ENCODE assay signal across 25 cellular contexts in the genomic region with DNA sequence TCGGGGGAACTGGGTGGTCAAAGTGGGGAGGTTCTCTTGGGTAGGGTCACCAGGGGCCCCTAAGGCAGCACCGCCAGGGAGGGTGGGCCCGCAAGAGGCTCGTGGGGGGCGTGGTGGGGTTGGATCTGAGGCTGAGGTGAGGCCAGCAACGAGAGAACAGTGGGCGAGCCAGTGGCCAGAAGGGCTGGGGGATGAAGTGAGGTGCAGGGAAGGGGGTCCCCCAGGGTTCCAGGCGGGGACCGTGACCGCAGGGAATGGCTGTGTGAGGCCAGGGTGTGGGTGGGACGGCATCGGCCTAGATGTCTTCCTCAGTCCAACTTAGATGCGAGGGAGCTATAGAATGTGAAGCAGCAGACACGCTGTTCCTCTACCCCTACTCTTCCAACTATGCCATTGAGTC.
"Had no signal": no experiment of that assay in that cellular context is flagged by ENCODE, and none has a peak within 500 bp of the region (broad histone marks: within the 10 kb centered on the region; RNA-seq: fewer than 3 reads in every experiment).

No MANE protein-coding gene starts in this region.

- H3K9me3 ChIP-seq: gastroesophageal sphincter, mucosa of descending colon, neutrophil, prostate gland, spleen, suprapubic skin, transverse colon, upper lobe of right lung, uterus had no signal

- H3K4me3 ChIP-seq: gastroesophageal sphincter, lung, mucosa of descending colon, prostate gland, skin epidermis, spleen, suprapubic skin, transverse colon, upper lobe of right lung, uterus had no signal

- H3K36me3 Mint-ChIP-seq: immature natural killer cell; naive B cell; natural killer cell treated with Interleukin-12 subunit alpha and Interleukin-12 subunit beta and Interleukin-15 and Interleukin-18, amount 100 ng/mL, for 72 hours had no signal

- H3K36me3 ChIP-seq: prostate gland, transverse colon, upper lobe of right lung, uterus had no signal

- H3K4me1 ChIP-seq: prostate gland, transverse colon, uterus had no signal

- H3K27me3 ChIP-seq: gastroesophageal sphincter, neutrophil, spleen, suprapubic skin, transverse colon, upper lobe of right lung, uterus had no signal

- H3K27ac ChIP-seq: neutrophil, prostate gland, suprapubic skin, transverse colon, upper lobe of right lung had no signal

- DNase-seq: cerebellar nuclear complex; cortex of kidney; hypothalamus; immature natural killer cell; islet precursor cell; kidney glomerular epithelial cell; naive B cell; spleen; stimulated activated CD4-positive, alpha-beta T cell treated with anti-CD3 and anti-CD28 coated beads, Interleukin-4, amount 100 ng/mL, for 4 hours; upper lobe of right lung had no signal

- H3K4me1 Mint-ChIP-seq: memory B cell; mesothelial cell of epicardium; naive B cell; neural crest cell; stimulated activated memory B cell treated with anti-CD40 and anti-IgM and Interleukin-4, amounts not matched to agents 10 μg/mL and 1 μg/mL and 100 μg/mL, for 72 hours had no signal

- ATAC-seq: gastroesophageal sphincter; mucosa of descending colon; natural killer cell treated with Interleukin-12 subunit alpha and Interleukin-12 subunit beta and Interleukin-15 and Interleukin-18, amount 100 ng/mL, for 72 hours; stimulated activated memory B cell treated with anti-CD40 and anti-IgM and Interleukin-4, amounts not matched to agents 10 μg/mL and 1 μg/mL and 100 μg/mL, for 72 hours had no signal

- H3K9me3 Mint-ChIP-seq: memory B cell; mesothelial cell of epicardium; naive B cell; natural killer cell treated with Interleukin-12 subunit alpha and Interleukin-12 subunit beta and Interleukin-15 and Interleukin-18, amount 100 ng/mL, for 72 hours; neural crest cell; stimulated activated memory B cell treated with anti-CD40 and anti-IgM and Interleukin-4, amounts not matched to agents 10 μg/mL and 1 μg/mL and 100 μg/mL, for 72 hours; stimulated activated naive CD8-positive, alpha-beta T cell treated with anti-CD3 and anti-CD28 coated beads, Interleukin-15, Interleukin-2, amounts not matched to agents 100 ng/mL and 50 ng/mL, for 24 hours had no signal

- H3K27ac Mint-ChIP-seq: immature natural killer cell; memory B cell; mesothelial cell of epicardium; naive B cell; natural killer cell treated with Interleukin-12 subunit alpha and Interleukin-12 subunit beta and Interleukin-15 and Interleukin-18, amount 100 ng/mL, for 72 hours; stimulated activated memory B cell treated with anti-CD40 and anti-IgM and Interleukin-4, amounts not matched to agents 10 μg/mL and 1 μg/mL and 100 μg/mL, for 72 hours; stimulated activated naive CD8-positive, alpha-beta T cell treated with anti-CD3 and anti-CD28 coated beads, Interleukin-15, Interleukin-2, amounts not matched to agents 100 ng/mL and 50 ng/mL, for 24 hours had no signal

- H3K27me3 Mint-ChIP-seq: memory B cell; naive B cell; natural killer cell treated with Interleukin-12 subunit alpha and Interleukin-12 subunit beta and Interleukin-15 and Interleukin-18, amount 100 ng/mL, for 72 hours; stimulated activated memory B cell treated with anti-CD40 and anti-IgM and Interleukin-4, amounts not matched to agents 10 μg/mL and 1 μg/mL and 100 μg/mL, for 72 hours; stimulated activated naive CD8-positive, alpha-beta T cell treated with anti-CD3 and anti-CD28 coated beads, Interleukin-15, Interleukin-2, amounts not matched to agents 100 ng/mL and 50 ng/mL, for 24 hours had no signal

- H3K4me3 Mint-ChIP-seq: immature natural killer cell; memory B cell; mesothelial cell of epicardium; naive B cell; natural killer cell treated with Interleukin-12 subunit alpha and Interleukin-12 subunit beta and Interleukin-15 and Interleukin-18, amount 100 ng/mL, for 72 hours; neural crest cell; stimulated activated memory B cell treated with anti-CD40 and anti-IgM and Interleukin-4, amounts not matched to agents 10 μg/mL and 1 μg/mL and 100 μg/mL, for 72 hours; stimulated activated naive CD8-positive, alpha-beta T cell treated with anti-CD3 and anti-CD28 coated beads, Interleukin-15, Interleukin-2, amounts not matched to agents 100 ng/mL and 50 ng/mL, for 24 hours had no signal
